In genomic region chr19:4580961-4581380, GRCh38 we compare ENCODE assay signal across 11 cellular contexts. TPM values are rescaled to one million over a fixed set of nuclear protein-coding genes. Genes with fewer than 3 reads are reported as not detected.
A peak's percentile ranks its signal among the peaks of the same experiment; 100 is the strongest.
DNase-seq lines count a peak whose midpoint lies in the region; ATAC-seq and TF ChIP-seq lines count a peak whose summit lies in the region.
"Had no signal": no experiment of that assay in that cellular context is flagged by ENCODE, and none has a peak within 500 bp of the region (broad histone marks: within the 10 kb centered on the region; RNA-seq: fewer than 3 reads in every experiment).

No MANE protein-coding gene starts in this region.

- H3K9me3 Mint-ChIP-seq in activated naive CD8-positive, alpha-beta T cell treated with anti-CD3 and anti-CD28 coated beads, Interleukin-2, amount 50 U/mL, for 24 hours, result no peaks in the 10 kb centered on the region

- no peak overlapping the region for H3K4me3 Mint-ChIP-seq in activated naive CD8-positive, alpha-beta T cell treated with anti-CD3 and anti-CD28 coated beads, Interleukin-2, amount 50 U/mL, for 24 hours

- no peaks in the 10 kb centered on the region for H3F3A ChIP-seq in PC-3 (ENCODE audit: low read length, unreplicated experiment)

- no peak overlapping the region for H2BK12ac ChIP-seq in trophoblast cell (ENCODE audit: low read length)

- no peak overlapping the region for H4K91ac ChIP-seq in trophoblast cell (ENCODE audit: low read depth, low read length)

- TF ChIP-seq CTCF in AG04450 (IDR thresholded peaks at IDR 0.05; ENCODE audit: low read depth, low read length) (no peak), PC-3 (conservative IDR thresholded peaks at IDR 0.05; ENCODE audit: low read depth, low read length) (no peak), fibroblast of villous mesenchyme (IDR thresholded peaks at IDR 0.05; ENCODE audit: insufficient read depth, low read depth, low read length) (no peak)

- no peak overlapping the region for H3K14ac ChIP-seq in trophoblast cell (ENCODE audit: low read length)

- H3K4me1 Mint-ChIP-seq in activated naive CD8-positive, alpha-beta T cell treated with anti-CD3 and anti-CD28 coated beads, Interleukin-2, amount 50 U/mL, for 24 hours, result peaks cover 10% of the 10 kb centered on the region

- H4K12ac ChIP-seq in trophoblast cell (ENCODE audit: low read depth, low read length), result no peak overlapping the region

- H2BK120ac ChIP-seq in trophoblast cell (ENCODE audit: insufficient read depth, low read length, poor library complexity), result no peak overlapping the region

- H3K4me1 ChIP-seq in PC-3 (ENCODE audit: insufficient read depth, low read length) (peaks cover 10% of the 10 kb centered on the region), trophoblast cell (ENCODE audit: control insufficient read depth in 1 of 2, insufficient read depth in 2 of 2, low read length in 2 of 2) (peaks cover 7% of the 10 kb centered on the region in 2 experiments)

- no TSS peak for BruUV-seq in PC-3 (replicated peaks; lab: Mats Ljungman, UMichigan)

- DNase-seq in AG04450 (ENCODE audit: low read depth, low spot score) (no peak), PC-3 (no peak), fibroblast of villous mesenchyme (ENCODE audit: low read depth) (no peak), trophoblast cell (no peak), T-helper 2 cell (no peak), NCI-H1092 treated with DMSO at 0.1 percent for 48 hours (lab: John Stamatoyannopoulos, UW) (no peak)
- no peak for DNase-seq in activated naive CD8-positive, alpha-beta T cell treated with anti-CD3 and anti-CD28 coated beads, Interleukin-2, amount 50 U/mL, for 24 hours
- DNase-seq: activated CD8-positive, alpha-beta memory T cell treated with anti-CD3 and anti-CD28 coated beads, Interleukin-2, amount 50 U/mL, for 48 hours; body of pancreas; T1000 had no signal

- H3K27me3 Mint-ChIP-seq in activated naive CD8-positive, alpha-beta T cell treated with anti-CD3 and anti-CD28 coated beads, Interleukin-2, amount 50 U/mL, for 24 hours, result peaks cover 61% of the 10 kb centered on the region

- no peak overlapping the region for H3K4ac ChIP-seq in trophoblast cell (ENCODE audit: low read depth, low read length)

- H3K36me3 Mint-ChIP-seq in activated naive CD8-positive, alpha-beta T cell treated with anti-CD3 and anti-CD28 coated beads, Interleukin-2, amount 50 U/mL, for 24 hours (ENCODE audit: low read depth), result no peaks in the 10 kb centered on the region

- no peaks in the 10 kb centered on the region for H3K9me2 ChIP-seq in PC-3 (replicated peaks; ENCODE audit: low read length)

- H3K27ac ChIP-seq in AG04450 (ENCODE audit: low read depth, low read length) (no peak overlapping the region), PC-3 (ENCODE audit: low read length) (no peak overlapping the region), trophoblast cell (ENCODE audit: low read depth, low read length) (no peak overlapping the region)
- H3K27ac ChIP-seq: body of pancreas had no signal

- H2BK5ac ChIP-seq in trophoblast cell (ENCODE audit: low read depth, low read length, poor library complexity), result no peak overlapping the region

- POLR2A ChIA-PET in AG04450 (lab: Yijun Ruan, JAX), result no interaction called here
- POLR2A ChIA-PET in PC-3 (lab: Charles Lee; ENCODE audit: unreplicated experiment), result no interaction called here

- no peak overlapping the region for H3K18ac ChIP-seq in trophoblast cell (ENCODE audit: low read length)

- H3K36me3 ChIP-seq in PC-3 (ENCODE audit: low read depth, low read length) (no peaks in the 10 kb centered on the region), trophoblast cell (ENCODE audit: control insufficient read depth in 1 of 2, insufficient read depth in 2 of 2, low read length in 2 of 2) (no peaks in the 10 kb centered on the region)

- no peak overlapping the region for H3K23ac ChIP-seq in trophoblast cell (ENCODE audit: low read length)

- H3K9me3 ChIP-seq in AG04450 (ENCODE audit: control insufficient read depth, insufficient read depth, low read length) (no peaks in the 10 kb centered on the region; the same call in 1 of the 2 replicates), PC-3 (ENCODE audit: low read length) (no peaks in the 10 kb centered on the region), trophoblast cell (ENCODE audit: insufficient read depth, low read depth, low read length) (no peaks in the 10 kb centered on the region)
- H3K9me3 ChIP-seq: body of pancreas had no signal

- H3K4me2 ChIP-seq in PC-3 (ENCODE audit: low read length) (peak overlapping the region; percentile 59), trophoblast cell (ENCODE audit: low read length) (peak overlapping the region; percentile 44)

- intact Hi-C loops in PC-3 (cut with micrococcal nuclease), result no loop called here

- no peak overlapping the region for H4K8ac ChIP-seq in trophoblast cell (ENCODE audit: low read depth, low read length)

- WGBS in trophoblast cell (ENCODE audit: extremely low coverage, insufficient coverage, insufficient read length), result no CpG with 5 or more reads among the region's 21 CpGs

- H3K9ac ChIP-seq in PC-3 (ENCODE audit: low read length) (no peak overlapping the region), trophoblast cell (ENCODE audit: low read length) (no peak overlapping the region)

- H3K4me3 ChIP-seq in AG04450 (ENCODE audit: low read depth, low read length) (peak overlapping the region; percentile 27; the same call in 1 of the 2 replicates), PC-3 (ENCODE audit: low read length) (peak overlapping the region; percentile 47), fibroblast of villous mesenchyme (ENCODE audit: low read depth, low read length) (peak overlapping the region; percentile 50), trophoblast cell (ENCODE audit: low read depth, low read length) (no peak overlapping the region)
- H3K4me3 ChIP-seq: body of pancreas had no signal

- H4K20me1 ChIP-seq in PC-3 (ENCODE audit: low read length), result no peaks in the 10 kb centered on the region

- no peak overlapping the region for H2AFZ ChIP-seq in PC-3 (ENCODE audit: low read length)
- no peak overlapping the region for H2AFZ ChIP-seq in trophoblast cell (ENCODE audit: insufficient read depth, low read length, poor library complexity)

- H3K79me1 ChIP-seq in trophoblast cell (ENCODE audit: low read length), result peaks cover 3% of the 10 kb centered on the region

- ATAC-seq in PC-3 (no peak), HG03159 (IDR thresholded peaks at IDR 0.05; ENCODE audit: unreplicated experiment) (no peak)
- no peak for ATAC-seq in activated naive CD8-positive, alpha-beta T cell treated with anti-CD3 and anti-CD28 coated beads, Interleukin-2, amount 50 U/mL, for 24 hours
- ATAC-seq: body of pancreas had no signal

- H3K27me3 ChIP-seq in AG04450 (ENCODE audit: control insufficient read depth, insufficient read depth, low read length), result peaks cover 42% of the 10 kb centered on the region
- H3K27me3 ChIP-seq in PC-3 (ENCODE audit: low read length), result peaks cover 7% of the 10 kb centered on the region; the same call in 1 of the 2 replicates
- peaks cover 36% of the 10 kb centered on the region for H3K27me3 ChIP-seq in trophoblast cell (ENCODE audit: insufficient read depth, low read length)

- H3K27ac Mint-ChIP-seq in activated naive CD8-positive, alpha-beta T cell treated with anti-CD3 and anti-CD28 coated beads, Interleukin-2, amount 50 U/mL, for 24 hours, result no peak overlapping the region

- no peak overlapping the region for H2AK5ac ChIP-seq in trophoblast cell (ENCODE audit: low read length)

- CTCF ChIA-PET in AG04450 (lab: Charles Lee), result interaction anchor here (0.7 kb wide), 1 partner anchor 88 kb away, joined by 3 read pairs; no protein-coding TSS in a partner anchor
- CTCF ChIA-PET in PC-3 (lab: Charles Lee), result no interaction called here

- H3K79me2 ChIP-seq in PC-3 (ENCODE audit: low read length) (no peaks in the 10 kb centered on the region), trophoblast cell (ENCODE audit: control insufficient read depth, insufficient read depth, low read length, poor library complexity) (no peaks in the 10 kb centered on the region)

RNA-seq across cellular contexts. Expression of gene SEMA6B, which starts 21.5 kb away (rescaled TPM):
- 0.66 and 1.1 TPM in 2 replicates for polyA plus RNA-seq in AG04450 (2011; rRNA removed)
- polyA minus RNA-seq in AG04450 (2011; rRNA and poly(A)+ RNA removed), result 1.5 and 1.6 TPM in 2 replicates
- total RNA-seq in PC-3 (2014; rRNA removed), result 7.3 and 9.0 TPM in 2 replicates
- total RNA-seq in fibroblast of villous mesenchyme, result under 0.01 TPM in 2 replicates
- polyA plus RNA-seq in trophoblast cell (2013), result 0.36 and 0.38 TPM in 2 replicates

RNA-seq across cellular contexts. Expression of gene LRG1, which starts 41.1 kb away (rescaled TPM):
- polyA plus RNA-seq in AG04450 (2011; rRNA removed), result 0.05 and 0.07 TPM in 2 replicates
- polyA minus RNA-seq in AG04450 (2011; rRNA and poly(A)+ RNA removed), result not detected in 2 replicates
- total RNA-seq in PC-3 (2014; rRNA removed) (0.23 and 0.51 TPM in 2 replicates), fibroblast of villous mesenchyme (not detected in 2 replicates)
- polyA plus RNA-seq in trophoblast cell (2013), result 1.7 and 1.8 TPM in 2 replicates

RNA-seq across cellular contexts. Expression of gene PLIN5, which starts 45.9 kb away (rescaled TPM):
- not detected in 2 replicates for polyA plus RNA-seq in AG04450 (2011; rRNA removed)
- polyA minus RNA-seq in AG04450 (2011; rRNA and poly(A)+ RNA removed), result not detected in 2 replicates
- total RNA-seq in PC-3 (2014; rRNA removed) (1.2 and 3.3 TPM in 2 replicates), fibroblast of villous mesenchyme (not detected in 2 replicates)
- polyA plus RNA-seq in trophoblast cell (2013), result 0.17 and 0.22 TPM in 2 replicates

RNA-seq across cellular contexts. Expression of gene TNFAIP8L1, which starts 58.3 kb away (rescaled TPM):
- polyA plus RNA-seq in AG04450 (2011; rRNA removed), result 4.1 and 4.7 TPM in 2 replicates
- 3.9 and 4.0 TPM in 2 replicates for polyA minus RNA-seq in AG04450 (2011; rRNA and poly(A)+ RNA removed)
- total RNA-seq in PC-3 (2014; rRNA removed) (8.3 and 12.0 TPM in 2 replicates), fibroblast of villous mesenchyme (4.2 and 4.3 TPM in 2 replicates)
- 6.4 and 7.0 TPM in 2 replicates for polyA plus RNA-seq in trophoblast cell (2013)
